In genomic region chr13:40764587-40765403, GRCh38 we compare ENCODE assay signal across 7 cellular contexts. TPM values are rescaled to one million over a fixed set of nuclear protein-coding genes. Genes with fewer than 3 reads are reported as not detected.
DNase-seq lines count a peak whose midpoint lies in the region; ATAC-seq and TF ChIP-seq lines count a peak whose summit lies in the region.

No MANE protein-coding gene starts in this region.

- ATAC-seq in GM21529 (IDR thresholded peaks at IDR 0.05; ENCODE audit: unreplicated experiment), result peak; percentile 43
- no peak for ATAC-seq in GM19463 (IDR thresholded peaks at IDR 0.05; ENCODE audit: unreplicated experiment)
- no peak for ATAC-seq in heart left ventricle
- no peak for ATAC-seq in GM21737 (IDR thresholded peaks at IDR 0.05; ENCODE audit: unreplicated experiment)

- no peaks in the 10 kb centered on the region for H3K27me3 ChIP-seq in SU-DHL-6 (ENCODE audit: low read length)
- H3K27me3 ChIP-seq in heart left ventricle, result no peaks in the 10 kb centered on the region

- TF ChIP-seq CTCF in SU-DHL-6 (IDR thresholded peaks at IDR 0.05; ENCODE audit: insufficient read depth, low read length, poor library complexity, severe bottlenecking) (no peak), heart left ventricle (IDR thresholded peaks at IDR 0.05) (no peak)

- H3K9me3 ChIP-seq in SU-DHL-6 (ENCODE audit: insufficient read depth, low read length) (no peaks in the 10 kb centered on the region), heart left ventricle (no peaks in the 10 kb centered on the region)

- WGBS in heart left ventricle, 4 donors, result 77 to 83% (median 80%) methylated on average over 3 of the region's 3 CpGs

- H3F3A ChIP-seq in SU-DHL-6 (ENCODE audit: insufficient read depth), result peaks cover 60% of the 10 kb centered on the region

- peaks cover 0 to 27% (median 8%) of the 10 kb centered on the region in 12 donors for H3K4me1 ChIP-seq in heart left ventricle

- H3K9me2 ChIP-seq in SU-DHL-6 (replicated peaks; ENCODE audit: insufficient read depth, low read length), result no peaks in the 10 kb centered on the region

- no peak for TF ChIP-seq POLR2A in heart left ventricle (IDR thresholded peaks at IDR 0.05)

- no peak overlapping the region for H2AFZ ChIP-seq in SU-DHL-6 (ENCODE audit: low read depth, low read length, severe bottlenecking)

- DNase-seq in astrocyte of the hippocampus (ENCODE audit: low read depth, low spot score) (peak; percentile 96), heart left ventricle (no peak)
- peak; percentile 38 to 47 for DNase-seq in stimulated activated CD4-positive, alpha-beta T cell treated with anti-CD3 and anti-CD28 coated beads, Interleukin-15, amount 100 ng/mL, for 48 hours (ENCODE audit: low read depth in 2 of 2)

- H3K9ac ChIP-seq in SU-DHL-6 (ENCODE audit: low read length), result peak overlapping the region; percentile 10; the same call in 1 of the 2 replicates

- peak overlapping the region; percentile 91 for H3K27ac ChIP-seq in SU-DHL-6 (ENCODE audit: low read depth, low read length)
- H3K27ac ChIP-seq in heart left ventricle, result no peak overlapping the region

- H3K79me2 ChIP-seq in SU-DHL-6 (ENCODE audit: insufficient read depth, low read length), result peaks cover 37% of the 10 kb centered on the region

- no peaks in the 10 kb centered on the region for H4K20me1 ChIP-seq in SU-DHL-6 (ENCODE audit: low read depth, low read length)

- intact Hi-C loops in heart left ventricle (cut with DNase I), result no loop called here

- H3K36me3 ChIP-seq in SU-DHL-6 (ENCODE audit: low read length) (peaks cover 5% of the 10 kb centered on the region; the same call in 1 of the 2 replicates), heart left ventricle (peaks cover 0 to 51% (median 33%) of the 10 kb centered on the region in 9 donors)

- H3K4me2 ChIP-seq in SU-DHL-6 (ENCODE audit: low read depth, low read length, poor library complexity, severe bottlenecking), result peak overlapping the region; percentile 20

- no peak overlapping the region for H3K4me3 ChIP-seq in SU-DHL-6 (ENCODE audit: insufficient read depth, low read length, poor library complexity, severe bottlenecking)
- no peak overlapping the region for H3K4me3 ChIP-seq in heart left ventricle

RNA-seq across cellular contexts. Expression of gene MRPS31, which starts 6.2 kb away (rescaled TPM):
- 10 to 100 TPM; 21.9 to 33.1 (median 27.1) TPM for total RNA-seq in heart left ventricle
- polyA plus RNA-seq in heart left ventricle, result 10 to 100 TPM; 40.6 to 62.7 TPM

RNA-seq across cellular contexts. Expression of gene SLC25A15, which starts 24.6 kb away (rescaled TPM):
- 10 to 100 TPM in 1 of 9 donors, 1 to 10 TPM in 8; 3.7 to 10.4 (median 5.1) TPM for total RNA-seq in heart left ventricle
- polyA plus RNA-seq in heart left ventricle, result 10 to 100 TPM in 1 of 2 donors, under 1 TPM in 1; 0.84 to 10.4 TPM

Comparison
In these comparisons a context has a peak if more than half of its experiments do, and no peak if none do; other contexts are left out.
1. DNase-seq: peak in astrocyte of the hippocampus (single experiment) and stimulated activated CD4-positive, alpha-beta T cell treated with anti-CD3 and anti-CD28 coated beads, Interleukin-15, amount 100 ng/mL, for 48 hours (2 of 2); none in heart left ventricle (0 of 5).